Comparison of ENCODE assay signal across 1 cellular context in the genomic region with DNA sequence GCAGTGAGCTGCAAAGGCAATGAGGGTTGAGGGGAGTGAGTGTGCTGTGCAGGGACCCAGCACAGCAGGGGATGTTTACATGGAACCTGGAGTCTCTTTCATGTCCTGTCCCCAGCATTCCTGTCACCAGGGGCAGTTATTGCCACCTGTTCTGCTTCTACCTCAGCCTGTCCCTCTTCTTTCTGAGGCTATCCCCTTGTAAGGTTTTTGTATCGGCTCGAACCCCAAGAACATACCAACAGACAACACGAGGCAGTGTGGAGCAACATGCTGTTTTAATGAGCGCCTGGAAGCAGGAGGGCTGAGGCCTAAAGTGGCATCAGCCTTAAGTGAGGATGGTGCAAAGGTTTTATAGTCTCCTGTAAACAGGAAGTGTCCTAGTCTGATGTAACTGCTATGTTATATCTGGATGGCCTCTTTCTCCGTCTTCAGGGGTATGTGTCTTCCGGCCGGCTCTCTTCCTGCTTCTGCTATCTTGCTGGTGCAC.
A peak's percentile ranks its signal among the peaks of the same experiment; 100 is the strongest.
TF ChIP-seq lines count a peak whose summit lies in the region.

No MANE protein-coding gene starts in this region.

TF ChIP-seq in HepG2, 621 proteins besides CTCF, POLR2A, EP300 and RAD21 (continued from another document and continues in another):
- TF ChIP-seq, protein P1, sequence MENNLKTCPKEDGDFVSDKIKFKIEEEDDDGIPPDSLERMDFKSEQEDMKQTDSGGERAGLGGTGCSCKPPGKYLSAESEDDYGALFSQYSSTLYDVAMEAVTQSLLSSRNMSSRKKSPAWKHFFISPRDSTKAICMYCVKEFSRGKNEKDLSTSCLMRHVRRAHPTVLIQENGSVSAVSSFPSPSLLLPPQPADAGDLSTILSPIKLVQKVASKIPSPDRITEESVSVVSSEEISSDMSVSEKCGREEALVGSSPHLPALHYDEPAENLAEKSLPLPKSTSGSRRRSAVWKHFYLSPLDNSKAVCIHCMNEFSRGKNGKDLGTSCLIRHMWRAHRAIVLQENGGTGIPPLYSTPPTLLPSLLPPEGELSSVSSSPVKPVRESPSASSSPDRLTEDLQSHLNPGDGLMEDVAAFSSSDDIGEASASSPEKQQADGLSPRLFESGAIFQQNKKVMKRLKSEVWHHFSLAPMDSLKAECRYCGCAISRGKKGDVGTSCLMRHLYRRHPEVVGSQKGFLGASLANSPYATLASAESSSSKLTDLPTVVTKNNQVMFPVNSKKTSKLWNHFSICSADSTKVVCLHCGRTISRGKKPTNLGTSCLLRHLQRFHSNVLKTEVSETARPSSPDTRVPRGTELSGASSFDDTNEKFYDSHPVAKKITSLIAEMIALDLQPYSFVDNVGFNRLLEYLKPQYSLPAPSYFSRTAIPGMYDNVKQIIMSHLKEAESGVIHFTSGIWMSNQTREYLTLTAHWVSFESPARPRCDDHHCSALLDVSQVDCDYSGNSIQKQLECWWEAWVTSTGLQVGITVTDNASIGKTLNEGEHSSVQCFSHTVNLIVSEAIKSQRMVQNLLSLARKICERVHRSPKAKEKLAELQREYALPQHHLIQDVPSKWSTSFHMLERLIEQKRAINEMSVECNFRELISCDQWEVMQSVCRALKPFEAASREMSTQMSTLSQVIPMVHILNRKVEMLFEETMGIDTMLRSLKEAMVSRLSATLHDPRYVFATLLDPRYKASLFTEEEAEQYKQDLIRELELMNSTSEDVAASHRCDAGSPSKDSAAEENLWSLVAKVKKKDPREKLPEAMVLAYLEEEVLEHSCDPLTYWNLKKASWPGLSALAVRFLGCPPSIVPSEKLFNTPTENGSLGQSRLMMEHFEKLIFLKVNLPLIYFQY (CRISPR knock-in tag; IDR thresholded peaks at IDR 0.05; ENCODE audit: borderline replicate concordance), result no peak
- TF ChIP-seq NONO (IDR thresholded peaks at IDR 0.05) (no peak), NONO (CRISPR knock-in tag; conservative IDR thresholded peaks at IDR 0.05) (no peak), PITX1 (CRISPR knock-in tag; IDR thresholded peaks at IDR 0.05) (0 out of 2 replicates have a peak, but pooled peaks have one; percentile 28), ZNF501 (CRISPR knock-in tag; IDR thresholded peaks at IDR 0.05) (peak; percentile 50; the same call in 1 of the 2 replicates), ZNF367 (CRISPR knock-in tag; IDR thresholded peaks at IDR 0.05; ENCODE audit: borderline replicate concordance) (no peak), ZNF530 (CRISPR knock-in tag; IDR thresholded peaks at IDR 0.05; ENCODE audit: low read depth) (no peak), FOXK1 (CRISPR knock-in tag; IDR thresholded peaks at IDR 0.05; ENCODE audit: borderline replicate concordance, low read depth) (peak; percentile 69; the same call in 1 of the 2 replicates), SSRP1 (CRISPR knock-in tag; IDR thresholded peaks at IDR 0.05) (peak; percentile 68; the same call in 1 of the 2 replicates), PAF1 (CRISPR knock-in tag; IDR thresholded peaks at IDR 0.05) (no peak), ZNF251 (CRISPR knock-in tag; IDR thresholded peaks at IDR 0.05) (no peak), ZNF607 (CRISPR knock-in tag; IDR thresholded peaks at IDR 0.05; ENCODE audit: borderline replicate concordance) (0 out of 2 replicates have a peak, but pooled peaks have one; percentile 4), NKX3-1 (CRISPR knock-in tag; IDR thresholded peaks at IDR 0.05) (no peak), TSC22D2 (CRISPR knock-in tag; IDR thresholded peaks at IDR 0.05; ENCODE audit: borderline replicate concordance) (no peak), IRX3 (CRISPR knock-in tag; IDR thresholded peaks at IDR 0.05; ENCODE audit: borderline replicate concordance, low read depth) (no peak), THAP11 (CRISPR knock-in tag; IDR thresholded peaks at IDR 0.05) (peak; percentile 49), GATAD1 (CRISPR knock-in tag; IDR thresholded peaks at IDR 0.05) (0 out of 2 replicates have a peak, but pooled peaks have one; percentile 32), ZNF598 (CRISPR knock-in tag; IDR thresholded peaks at IDR 0.05; ENCODE audit: borderline replicate concordance) (no peak), MLLT10 (CRISPR knock-in tag; IDR thresholded peaks at IDR 0.05) (no peak), GATAD2A (CRISPR knock-in tag; IDR thresholded peaks at IDR 0.05) (peak; percentile 59), ZSCAN31 (CRISPR knock-in tag; IDR thresholded peaks at IDR 0.05; ENCODE audit: low read depth) (no peak), DMAP1 (CRISPR knock-in tag; IDR thresholded peaks at IDR 0.05) (no peak), FOXA1 (IDR thresholded peaks at IDR 0.05) (no peak), FOXA1 (CRISPR knock-in tag; IDR thresholded peaks at IDR 0.05) (peak; percentile 82), ZNF431 (CRISPR knock-in tag; IDR thresholded peaks at IDR 0.05; ENCODE audit: borderline replicate concordance, low read depth) (no peak), HNRNPUL1 (IDR thresholded peaks at IDR 0.05; ENCODE audit: low read depth, low read length) (no peak), ZSCAN25 (CRISPR knock-in tag; IDR thresholded peaks at IDR 0.05) (no peak), ZNF766 (CRISPR knock-in tag; IDR thresholded peaks at IDR 0.05; ENCODE audit: borderline replicate concordance) (no peak), JUN (CRISPR knock-in tag; IDR thresholded peaks at IDR 0.05) (no peak), EED (CRISPR knock-in tag; IDR thresholded peaks at IDR 0.05) (no peak)
- TF ChIP-seq, protein P2, sequence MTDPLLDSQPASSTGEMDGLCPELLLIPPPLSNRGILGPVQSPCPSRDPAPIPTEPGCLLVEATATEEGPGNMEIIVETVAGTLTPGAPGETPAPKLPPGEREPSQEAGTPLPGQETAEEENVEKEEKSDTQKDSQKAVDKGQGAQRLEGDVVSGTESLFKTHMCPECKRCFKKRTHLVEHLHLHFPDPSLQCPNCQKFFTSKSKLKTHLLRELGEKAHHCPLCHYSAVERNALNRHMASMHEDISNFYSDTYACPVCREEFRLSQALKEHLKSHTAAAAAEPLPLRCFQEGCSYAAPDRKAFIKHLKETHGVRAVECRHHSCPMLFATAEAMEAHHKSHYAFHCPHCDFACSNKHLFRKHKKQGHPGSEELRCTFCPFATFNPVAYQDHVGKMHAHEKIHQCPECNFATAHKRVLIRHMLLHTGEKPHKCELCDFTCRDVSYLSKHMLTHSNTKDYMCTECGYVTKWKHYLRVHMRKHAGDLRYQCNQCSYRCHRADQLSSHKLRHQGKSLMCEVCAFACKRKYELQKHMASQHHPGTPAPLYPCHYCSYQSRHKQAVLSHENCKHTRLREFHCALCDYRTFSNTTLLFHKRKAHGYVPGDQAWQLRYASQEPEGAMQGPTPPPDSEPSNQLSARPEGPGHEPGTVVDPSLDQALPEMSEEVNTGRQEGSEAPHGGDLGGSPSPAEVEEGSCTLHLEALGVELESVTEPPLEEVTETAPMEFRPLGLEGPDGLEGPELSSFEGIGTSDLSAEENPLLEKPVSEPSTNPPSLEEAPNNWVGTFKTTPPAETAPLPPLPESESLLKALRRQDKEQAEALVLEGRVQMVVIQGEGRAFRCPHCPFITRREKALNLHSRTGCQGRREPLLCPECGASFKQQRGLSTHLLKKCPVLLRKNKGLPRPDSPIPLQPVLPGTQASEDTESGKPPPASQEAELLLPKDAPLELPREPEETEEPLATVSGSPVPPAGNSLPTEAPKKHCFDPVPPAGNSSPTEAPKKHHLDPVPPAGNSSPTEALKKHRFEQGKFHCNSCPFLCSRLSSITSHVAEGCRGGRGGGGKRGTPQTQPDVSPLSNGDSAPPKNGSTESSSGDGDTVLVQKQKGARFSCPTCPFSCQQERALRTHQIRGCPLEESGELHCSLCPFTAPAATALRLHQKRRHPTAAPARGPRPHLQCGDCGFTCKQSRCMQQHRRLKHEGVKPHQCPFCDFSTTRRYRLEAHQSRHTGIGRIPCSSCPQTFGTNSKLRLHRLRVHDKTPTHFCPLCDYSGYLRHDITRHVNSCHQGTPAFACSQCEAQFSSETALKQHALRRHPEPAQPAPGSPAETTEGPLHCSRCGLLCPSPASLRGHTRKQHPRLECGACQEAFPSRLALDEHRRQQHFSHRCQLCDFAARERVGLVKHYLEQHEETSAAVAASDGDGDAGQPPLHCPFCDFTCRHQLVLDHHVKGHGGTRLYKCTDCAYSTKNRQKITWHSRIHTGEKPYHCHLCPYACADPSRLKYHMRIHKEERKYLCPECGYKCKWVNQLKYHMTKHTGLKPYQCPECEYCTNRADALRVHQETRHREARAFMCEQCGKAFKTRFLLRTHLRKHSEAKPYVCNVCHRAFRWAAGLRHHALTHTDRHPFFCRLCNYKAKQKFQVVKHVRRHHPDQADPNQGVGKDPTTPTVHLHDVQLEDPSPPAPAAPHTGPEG (CRISPR knock-in tag; IDR thresholded peaks at IDR 0.05), result no peak
- TF ChIP-seq, protein P3, sequence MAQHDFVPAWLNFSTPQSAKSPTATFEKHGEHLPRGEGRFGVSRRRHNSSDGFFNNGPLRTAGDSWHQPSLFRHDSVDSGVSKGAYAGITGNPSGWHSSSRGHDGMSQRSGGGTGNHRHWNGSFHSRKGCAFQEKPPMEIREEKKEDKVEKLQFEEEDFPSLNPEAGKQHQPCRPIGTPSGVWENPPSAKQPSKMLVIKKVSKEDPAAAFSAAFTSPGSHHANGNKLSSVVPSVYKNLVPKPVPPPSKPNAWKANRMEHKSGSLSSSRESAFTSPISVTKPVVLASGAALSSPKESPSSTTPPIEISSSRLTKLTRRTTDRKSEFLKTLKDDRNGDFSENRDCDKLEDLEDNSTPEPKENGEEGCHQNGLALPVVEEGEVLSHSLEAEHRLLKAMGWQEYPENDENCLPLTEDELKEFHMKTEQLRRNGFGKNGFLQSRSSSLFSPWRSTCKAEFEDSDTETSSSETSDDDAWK (CRISPR knock-in tag; IDR thresholded peaks at IDR 0.05), result no peak
- TF ChIP-seq, protein P4, sequence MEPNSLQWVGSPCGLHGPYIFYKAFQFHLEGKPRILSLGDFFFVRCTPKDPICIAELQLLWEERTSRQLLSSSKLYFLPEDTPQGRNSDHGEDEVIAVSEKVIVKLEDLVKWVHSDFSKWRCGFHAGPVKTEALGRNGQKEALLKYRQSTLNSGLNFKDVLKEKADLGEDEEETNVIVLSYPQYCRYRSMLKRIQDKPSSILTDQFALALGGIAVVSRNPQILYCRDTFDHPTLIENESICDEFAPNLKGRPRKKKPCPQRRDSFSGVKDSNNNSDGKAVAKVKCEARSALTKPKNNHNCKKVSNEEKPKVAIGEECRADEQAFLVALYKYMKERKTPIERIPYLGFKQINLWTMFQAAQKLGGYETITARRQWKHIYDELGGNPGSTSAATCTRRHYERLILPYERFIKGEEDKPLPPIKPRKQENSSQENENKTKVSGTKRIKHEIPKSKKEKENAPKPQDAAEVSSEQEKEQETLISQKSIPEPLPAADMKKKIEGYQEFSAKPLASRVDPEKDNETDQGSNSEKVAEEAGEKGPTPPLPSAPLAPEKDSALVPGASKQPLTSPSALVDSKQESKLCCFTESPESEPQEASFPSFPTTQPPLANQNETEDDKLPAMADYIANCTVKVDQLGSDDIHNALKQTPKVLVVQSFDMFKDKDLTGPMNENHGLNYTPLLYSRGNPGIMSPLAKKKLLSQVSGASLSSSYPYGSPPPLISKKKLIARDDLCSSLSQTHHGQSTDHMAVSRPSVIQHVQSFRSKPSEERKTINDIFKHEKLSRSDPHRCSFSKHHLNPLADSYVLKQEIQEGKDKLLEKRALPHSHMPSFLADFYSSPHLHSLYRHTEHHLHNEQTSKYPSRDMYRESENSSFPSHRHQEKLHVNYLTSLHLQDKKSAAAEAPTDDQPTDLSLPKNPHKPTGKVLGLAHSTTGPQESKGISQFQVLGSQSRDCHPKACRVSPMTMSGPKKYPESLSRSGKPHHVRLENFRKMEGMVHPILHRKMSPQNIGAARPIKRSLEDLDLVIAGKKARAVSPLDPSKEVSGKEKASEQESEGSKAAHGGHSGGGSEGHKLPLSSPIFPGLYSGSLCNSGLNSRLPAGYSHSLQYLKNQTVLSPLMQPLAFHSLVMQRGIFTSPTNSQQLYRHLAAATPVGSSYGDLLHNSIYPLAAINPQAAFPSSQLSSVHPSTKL (CRISPR knock-in tag; IDR thresholded peaks at IDR 0.05), result peak; percentile 50; the same call in 1 of the 2 replicates
- TF ChIP-seq, protein P5, sequence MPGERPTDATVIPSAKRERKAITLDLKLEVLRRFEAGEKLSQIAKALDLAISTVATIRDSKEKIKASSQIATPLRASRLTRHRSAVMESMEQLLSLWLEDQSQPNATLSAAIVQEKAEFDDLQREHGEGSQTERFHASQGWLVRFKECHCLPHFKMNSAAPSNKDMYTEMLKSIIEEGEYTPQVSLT (CRISPR knock-in tag; IDR thresholded peaks at IDR 0.05; ENCODE audit: borderline replicate concordance, low read depth), result no peak
- TF ChIP-seq, protein P6, sequence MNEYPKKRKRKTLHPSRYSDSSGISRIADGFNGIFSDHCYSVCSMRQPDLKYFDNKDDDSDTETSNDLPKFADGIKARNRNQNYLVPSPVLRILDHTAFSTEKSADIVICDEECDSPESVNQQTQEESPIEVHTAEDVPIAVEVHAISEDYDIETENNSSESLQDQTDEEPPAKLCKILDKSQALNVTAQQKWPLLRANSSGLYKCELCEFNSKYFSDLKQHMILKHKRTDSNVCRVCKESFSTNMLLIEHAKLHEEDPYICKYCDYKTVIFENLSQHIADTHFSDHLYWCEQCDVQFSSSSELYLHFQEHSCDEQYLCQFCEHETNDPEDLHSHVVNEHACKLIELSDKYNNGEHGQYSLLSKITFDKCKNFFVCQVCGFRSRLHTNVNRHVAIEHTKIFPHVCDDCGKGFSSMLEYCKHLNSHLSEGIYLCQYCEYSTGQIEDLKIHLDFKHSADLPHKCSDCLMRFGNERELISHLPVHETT (CRISPR knock-in tag; conservative IDR thresholded peaks at IDR 0.05), result no peak
- TF ChIP-seq, protein P7, sequence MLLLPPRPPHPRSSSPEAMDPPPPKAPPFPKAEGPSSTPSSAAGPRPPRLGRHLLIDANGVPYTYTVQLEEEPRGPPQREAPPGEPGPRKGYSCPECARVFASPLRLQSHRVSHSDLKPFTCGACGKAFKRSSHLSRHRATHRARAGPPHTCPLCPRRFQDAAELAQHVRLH (CRISPR knock-in tag; IDR thresholded peaks at IDR 0.05; ENCODE audit: borderline replicate concordance, low read depth), result peak; percentile 28; the same call in 1 of the 2 replicates
- TF ChIP-seq, protein P8, sequence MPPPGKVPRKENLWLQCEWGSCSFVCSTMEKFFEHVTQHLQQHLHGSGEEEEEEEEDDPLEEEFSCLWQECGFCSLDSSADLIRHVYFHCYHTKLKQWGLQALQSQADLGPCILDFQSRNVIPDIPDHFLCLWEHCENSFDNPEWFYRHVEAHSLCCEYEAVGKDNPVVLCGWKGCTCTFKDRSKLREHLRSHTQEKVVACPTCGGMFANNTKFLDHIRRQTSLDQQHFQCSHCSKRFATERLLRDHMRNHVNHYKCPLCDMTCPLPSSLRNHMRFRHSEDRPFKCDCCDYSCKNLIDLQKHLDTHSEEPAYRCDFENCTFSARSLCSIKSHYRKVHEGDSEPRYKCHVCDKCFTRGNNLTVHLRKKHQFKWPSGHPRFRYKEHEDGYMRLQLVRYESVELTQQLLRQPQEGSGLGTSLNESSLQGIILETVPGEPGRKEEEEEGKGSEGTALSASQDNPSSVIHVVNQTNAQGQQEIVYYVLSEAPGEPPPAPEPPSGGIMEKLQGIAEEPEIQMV (CRISPR knock-in tag; IDR thresholded peaks at IDR 0.05; ENCODE audit: low read depth), result no peak
- TF ChIP-seq, protein P9, sequence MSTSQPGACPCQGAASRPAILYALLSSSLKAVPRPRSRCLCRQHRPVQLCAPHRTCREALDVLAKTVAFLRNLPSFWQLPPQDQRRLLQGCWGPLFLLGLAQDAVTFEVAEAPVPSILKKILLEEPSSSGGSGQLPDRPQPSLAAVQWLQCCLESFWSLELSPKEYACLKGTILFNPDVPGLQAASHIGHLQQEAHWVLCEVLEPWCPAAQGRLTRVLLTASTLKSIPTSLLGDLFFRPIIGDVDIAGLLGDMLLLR (CRISPR knock-in tag; IDR thresholded peaks at IDR 0.05), result no peak
- TF ChIP-seq, protein P10, sequence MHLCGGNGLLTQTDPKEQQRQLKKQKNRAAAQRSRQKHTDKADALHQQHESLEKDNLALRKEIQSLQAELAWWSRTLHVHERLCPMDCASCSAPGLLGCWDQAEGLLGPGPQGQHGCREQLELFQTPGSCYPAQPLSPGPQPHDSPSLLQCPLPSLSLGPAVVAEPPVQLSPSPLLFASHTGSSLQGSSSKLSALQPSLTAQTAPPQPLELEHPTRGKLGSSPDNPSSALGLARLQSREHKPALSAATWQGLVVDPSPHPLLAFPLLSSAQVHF (CRISPR knock-in tag; IDR thresholded peaks at IDR 0.05), result no peak
